25 cellular contexts compared by ENCODE assay signal in genomic region chr11:2736577-2737225, GRCh38.
"Had no signal": no experiment of that assay in that cellular context is flagged by ENCODE, and none has a peak within 500 bp of the region (broad histone marks: within the 10 kb centered on the region; RNA-seq: fewer than 3 reads in every experiment).

No MANE protein-coding gene starts in this region.

- H3K9me3 Mint-ChIP-seq: activated naive CD4-positive, alpha-beta T cell treated with anti-CD3 and anti-CD28 coated beads for 36 hours; activated naive CD8-positive, alpha-beta T cell treated with anti-CD3 and anti-CD28 coated beads for 36 hours; activated T-helper 1 cell treated with anti-CD3 and anti-CD28 coated beads, Interleukin-12 subunit alpha, Interleukin-12 subunit beta, Interleukin-2, Interleukin-4 antibody, amounts not matched to agents 30 ng/mL and 10 ng/mL and 1 ng/mL, durations not matched to agents 14 hours and 24 hours and 36 hours; effector memory CD8-positive, alpha-beta T cell; naive B cell had no signal

- H3K36me3 Mint-ChIP-seq: activated naive CD8-positive, alpha-beta T cell treated with anti-CD3 and anti-CD28 coated beads for 36 hours; naive B cell had no signal

- H3K4me3 Mint-ChIP-seq: activated naive CD4-positive, alpha-beta T cell treated with anti-CD3 and anti-CD28 coated beads for 36 hours; activated naive CD8-positive, alpha-beta T cell treated with anti-CD3 and anti-CD28 coated beads for 36 hours; activated T-helper 1 cell treated with anti-CD3 and anti-CD28 coated beads, Interleukin-12 subunit alpha, Interleukin-12 subunit beta, Interleukin-2, Interleukin-4 antibody, amounts not matched to agents 30 ng/mL and 10 ng/mL and 1 ng/mL, durations not matched to agents 14 hours and 24 hours and 36 hours; effector memory CD8-positive, alpha-beta T cell; naive B cell; nephron progenitor cell had no signal

- H3K27me3 Mint-ChIP-seq: activated naive CD8-positive, alpha-beta T cell treated with anti-CD3 and anti-CD28 coated beads for 36 hours; effector memory CD8-positive, alpha-beta T cell; naive B cell had no signal

- H3K4me3 ChIP-seq: adrenal gland, body of pancreas, dorsolateral prefrontal cortex, gastroesophageal sphincter, left lung, lung, pancreas, psoas muscle, thoracic aorta, upper lobe of left lung had no signal

- H3K27me3 ChIP-seq: adrenal gland, body of pancreas, dorsolateral prefrontal cortex, gastroesophageal sphincter, left lung, pancreas, upper lobe of left lung had no signal

- H3K4me1 ChIP-seq: left lung, pancreas, psoas muscle had no signal

- H3K36me3 ChIP-seq: adrenal gland, gastroesophageal sphincter, left lung, pancreas, thoracic aorta, upper lobe of left lung had no signal

- H3K27ac Mint-ChIP-seq: activated naive CD4-positive, alpha-beta T cell treated with anti-CD3 and anti-CD28 coated beads for 36 hours; activated naive CD8-positive, alpha-beta T cell treated with anti-CD3 and anti-CD28 coated beads for 36 hours; activated T-helper 1 cell treated with anti-CD3 and anti-CD28 coated beads, Interleukin-12 subunit alpha, Interleukin-12 subunit beta, Interleukin-2, Interleukin-4 antibody, amounts not matched to agents 30 ng/mL and 10 ng/mL and 1 ng/mL, durations not matched to agents 14 hours and 24 hours and 36 hours; naive B cell; nephron progenitor cell had no signal

- H3K27ac ChIP-seq: body of pancreas, dorsolateral prefrontal cortex, gastroesophageal sphincter, left lung, pancreas, psoas muscle, thoracic aorta, upper lobe of left lung had no signal

- ATAC-seq: body of pancreas; effector memory CD8-positive, alpha-beta T cell; gastroesophageal sphincter; left lung; pancreas; psoas muscle; stimulated activated naive CD8-positive, alpha-beta T cell treated with anti-CD3 and anti-CD28 coated beads, Interleukin-15, Interleukin-2, amounts not matched to agents 100 U/mL and 50 U/mL, for 24 hours had no signal

- H3K9me3 ChIP-seq: adrenal gland, body of pancreas, gastroesophageal sphincter, left lung, pancreas, psoas muscle, thoracic aorta, upper lobe of left lung had no signal

- DNase-seq: activated CD4-positive, alpha-beta T cell treated with anti-CD3 and anti-CD28 coated beads for 4 hours; activated CD4-positive, alpha-beta T cell treated with anti-CD3 and anti-CD28 coated beads, Interleukin-2, amount 50 U/mL, for 4 hours; activated effector memory CD4-positive, alpha-beta T cell treated with anti-CD3 and anti-CD28 coated beads, Interleukin-2, amount 50 U/mL, for 16 hours; activated naive CD4-positive, alpha-beta T cell treated with anti-CD3 and anti-CD28 coated beads for 36 hours; activated naive CD8-positive, alpha-beta T cell treated with anti-CD3 and anti-CD28 coated beads for 36 hours; aorta; body of pancreas; dorsolateral prefrontal cortex; effector memory CD8-positive, alpha-beta T cell; hypothalamus; kidney glomerular epithelial cell; left lung; naive B cell; nephron progenitor cell; psoas muscle; stimulated activated CD4-positive, alpha-beta T cell treated with anti-CD3 and anti-CD28 coated beads, Interleukin-4, amount 100 ng/mL, for 1 hour; stimulated activated naive CD8-positive, alpha-beta T cell treated with anti-CD3 and anti-CD28 coated beads, Interleukin-15, Interleukin-2, amounts not matched to agents 100 U/mL and 50 U/mL, for 24 hours had no signal

- H3K4me1 Mint-ChIP-seq: activated naive CD8-positive, alpha-beta T cell treated with anti-CD3 and anti-CD28 coated beads for 36 hours had no signal

- FAIRE-seq: colon, pancreas had no signal
